Comparison of ENCODE assay signal across 9 cellular contexts in genomic region chr11:75826463-75827220, GRCh38. TPM values are rescaled to one million over a fixed set of nuclear protein-coding genes. Genes with fewer than 3 reads are reported as not detected.
DNase-seq lines count a peak whose midpoint lies in the region; ATAC-seq lines count a peak whose summit lies in the region.
"Had no signal": no experiment of that assay in that cellular context is flagged by ENCODE, and none has a peak within 500 bp of the region (broad histone marks: within the 10 kb centered on the region; RNA-seq: fewer than 3 reads in every experiment).

No MANE protein-coding gene starts in this region.

- H3K4me1 ChIP-seq in rectal smooth muscle tissue (ENCODE audit: control insufficient read depth, insufficient read depth, low read length): peaks cover 39% of the 10 kb centered on the region

- no peak for ATAC-seq in activated T-helper 17 cell treated with anti-CD3 and anti-CD28 coated beads, Interleukin-2, amount 50 U/mL, for 72 hours (replicated peaks)
- ATAC-seq in left cardiac atrium: peak; percentile 81 to 90

- no peaks in the 10 kb centered on the region for H3K9me3 Mint-ChIP-seq in activated T-helper 17 cell treated with anti-CD3 and anti-CD28 coated beads, Interleukin-2, amount 50 U/mL, for 72 hours
- no peaks in the 10 kb centered on the region for H3K9me3 Mint-ChIP-seq in activated CD4-positive, alpha-beta memory T cell treated with anti-CD3 and anti-CD28 coated beads, Interleukin-2, amount 10 ng/mL, durations not matched to agents 7 days and 5 days

- no peaks in the 10 kb centered on the region for H3K27me3 ChIP-seq in rectal smooth muscle tissue (ENCODE audit: control insufficient read depth, insufficient read depth, low read length)

- intact Hi-C loops in left cardiac atrium (cut with DNase I): no loop called here

- H3K4me3 Mint-ChIP-seq in activated T-helper 17 cell treated with anti-CD3 and anti-CD28 coated beads, Interleukin-2, amount 50 U/mL, for 72 hours: no peak overlapping the region
- no peak overlapping the region for H3K4me3 Mint-ChIP-seq in activated CD4-positive, alpha-beta memory T cell treated with anti-CD3 and anti-CD28 coated beads, Interleukin-2, amount 10 ng/mL, durations not matched to agents 7 days and 5 days

- peak overlapping the region; percentile 78 for H3K27ac ChIP-seq in rectal smooth muscle tissue (ENCODE audit: low read depth, low read length)

- peaks cover 30% of the 10 kb centered on the region for H3K36me3 Mint-ChIP-seq in activated T-helper 17 cell treated with anti-CD3 and anti-CD28 coated beads, Interleukin-2, amount 50 U/mL, for 72 hours (ENCODE audit: low read depth)
- peaks cover 18% of the 10 kb centered on the region for H3K36me3 Mint-ChIP-seq in activated CD4-positive, alpha-beta memory T cell treated with anti-CD3 and anti-CD28 coated beads, Interleukin-2, amount 10 ng/mL, durations not matched to agents 7 days and 5 days (ENCODE audit: low read depth)

- H3K4me3 ChIP-seq in rectal smooth muscle tissue (ENCODE audit: low read length): no peak overlapping the region

- DNase-seq in CD1c-positive myeloid dendritic cell (ENCODE audit: extremely low spot score): peak; percentile 94
- DNase-seq in left cardiac atrium: no peak
- no peak for DNase-seq in NCI-H2227 treated with DMSO at 0.1 percent for 48 hours (lab: John Stamatoyannopoulos, UW)
- DNase-seq in amygdala (lab: John Stamatoyannopoulos, UW): no peak
- DNase-seq in NCI-H1694 (lab: John Stamatoyannopoulos, UW): no peak
- no peak for DNase-seq in activated CD4-positive, alpha-beta memory T cell treated with anti-CD3 and anti-CD28 coated beads, Interleukin-2, amount 10 ng/mL, durations not matched to agents 7 days and 5 days
- DNase-seq: activated CD4-positive, alpha-beta T cell treated with anti-CD3 and anti-CD28 coated beads, Interleukin-2, amount 50 U/mL, for 4 hours had no signal

- POLR2A ChIA-PET in activated CD4-positive, alpha-beta memory T cell treated with anti-CD3 and anti-CD28 coated beads, Interleukin-2, amount 10 ng/mL, durations not matched to agents 7 days and 5 days (lab: Charles Lee): interaction anchor here (1.0 kb wide), 1 partner anchor 13 kb away, joined by 5 read pairs; no protein-coding TSS in a partner anchor

- no peaks in the 10 kb centered on the region for H3K36me3 ChIP-seq in rectal smooth muscle tissue (ENCODE audit: control insufficient read depth, insufficient read depth, low read length)

- H3K27me3 Mint-ChIP-seq in activated T-helper 17 cell treated with anti-CD3 and anti-CD28 coated beads, Interleukin-2, amount 50 U/mL, for 72 hours: no peaks in the 10 kb centered on the region
- no peaks in the 10 kb centered on the region for H3K27me3 Mint-ChIP-seq in activated CD4-positive, alpha-beta memory T cell treated with anti-CD3 and anti-CD28 coated beads, Interleukin-2, amount 10 ng/mL, durations not matched to agents 7 days and 5 days

- peak overlapping the region; percentile 39 for H3K27ac Mint-ChIP-seq in activated T-helper 17 cell treated with anti-CD3 and anti-CD28 coated beads, Interleukin-2, amount 50 U/mL, for 72 hours
- no peak overlapping the region for H3K27ac Mint-ChIP-seq in activated CD4-positive, alpha-beta memory T cell treated with anti-CD3 and anti-CD28 coated beads, Interleukin-2, amount 10 ng/mL, durations not matched to agents 7 days and 5 days

- H3K9ac ChIP-seq in rectal smooth muscle tissue (ENCODE audit: low read length): no peak overlapping the region

- H3K4me1 Mint-ChIP-seq in activated T-helper 17 cell treated with anti-CD3 and anti-CD28 coated beads, Interleukin-2, amount 50 U/mL, for 72 hours: peaks cover 14% of the 10 kb centered on the region
- peaks cover 23% of the 10 kb centered on the region for H3K4me1 Mint-ChIP-seq in activated CD4-positive, alpha-beta memory T cell treated with anti-CD3 and anti-CD28 coated beads, Interleukin-2, amount 10 ng/mL, durations not matched to agents 7 days and 5 days

- CTCF ChIA-PET in activated CD4-positive, alpha-beta memory T cell treated with anti-CD3 and anti-CD28 coated beads, Interleukin-2, amount 10 ng/mL, durations not matched to agents 7 days and 5 days (lab: Charles Lee): no interaction called here

RNA-seq across cellular contexts. Expression of gene UVRAG, which starts 11.6 kb away (rescaled TPM):
- 10 to 100 TPM; 14.1 to 20.1 TPM for total RNA-seq in activated T-helper 17 cell treated with anti-CD3 and anti-CD28 coated beads, Interleukin-2, amount 50 U/mL, for 72 hours
- 10 to 100 TPM; 13.9 to 17.7 TPM for total RNA-seq in left cardiac atrium
- 10 to 100 TPM; 18.2 to 19.9 TPM for total RNA-seq in activated CD4-positive, alpha-beta memory T cell treated with anti-CD3 and anti-CD28 coated beads, Interleukin-2, amount 10 ng/mL, durations not matched to agents 7 days and 5 days

RNA-seq across cellular contexts. Expression of gene DGAT2, which starts 58.1 kb away (rescaled TPM):
- total RNA-seq in activated T-helper 17 cell treated with anti-CD3 and anti-CD28 coated beads, Interleukin-2, amount 50 U/mL, for 72 hours: 1 to 10 TPM; 2.4 to 2.8 TPM
- total RNA-seq in left cardiac atrium: 100 to 1,000 TPM in 1 of 2 donors, 10 to 100 TPM in 1; 81.2 to 131 TPM
- total RNA-seq in activated CD4-positive, alpha-beta memory T cell treated with anti-CD3 and anti-CD28 coated beads, Interleukin-2, amount 10 ng/mL, durations not matched to agents 7 days and 5 days: 1 to 10 TPM; 1.4 to 1.5 TPM

Comparison
In these comparisons a context has a peak if more than half of its experiments do, and no peak if none do; other contexts are left out.
1. RNA of gene DGAT2, which starts 58.1 kb away (total RNA-seq): 81.2 to 131 TPM in left cardiac atrium; 2.4 to 2.8 TPM in activated T-helper 17 cell treated with anti-CD3 and anti-CD28 coated beads, Interleukin-2, amount 50 U/mL, for 72 hours and 1.4 to 1.5 TPM in activated CD4-positive, alpha-beta memory T cell treated with anti-CD3 and anti-CD28 coated beads, Interleukin-2, amount 10 ng/mL, durations not matched to agents 7 days and 5 days; every median in the first group is over 10 times any median in the second.